In genomic region chr11:75499423-75500305, GRCh38 we compare ENCODE assay signal across 11 cellular contexts. TPM values are rescaled to one million over a fixed set of nuclear protein-coding genes. Genes with fewer than 3 reads are reported as not detected.
DNase-seq lines count a peak whose midpoint lies in the region; ATAC-seq and TF ChIP-seq lines count a peak whose summit lies in the region.
"Had no signal": no experiment of that assay in that cellular context is flagged by ENCODE, and none has a peak within 500 bp of the region (broad histone marks: within the 10 kb centered on the region; RNA-seq: fewer than 3 reads in every experiment).

No MANE protein-coding gene starts in this region.

- H3K27me3 ChIP-seq in left lung (no peaks in the 10 kb centered on the region), upper lobe of right lung (no peaks in the 10 kb centered on the region)

- ATAC-seq in left lung, result peak; percentile 67
- peak; percentile 55 for ATAC-seq in upper lobe of right lung

- DNase-seq in chondrocyte (ENCODE audit: low spot score) (no peak), left lung (no peak), upper lobe of right lung (no peak), head of caudate nucleus (no peak), HT-29 (ENCODE audit: low spot score) (no peak)
- no peak for DNase-seq in activated CD4-positive, alpha-beta T cell treated with anti-CD3 and anti-CD28 coated beads, Interleukin-2, amount 50 U/mL, for 4 hours
- DNase-seq: activated CD4-positive, alpha-beta T cell treated with anti-CD3 and anti-CD28 coated beads for 48 hours; endodermal cell; NCI-H2081 had no signal

- H3K27me3 Mint-ChIP-seq in chondrocyte (ENCODE audit: low read depth), result no peaks in the 10 kb centered on the region

- no peak overlapping the region for H3K4me3 Mint-ChIP-seq in chondrocyte (ENCODE audit: unreplicated experiment)
- H3K4me3 Mint-ChIP-seq: endodermal cell had no signal

- H3K27ac ChIP-seq in left lung (peak overlapping the region; percentile 13 to 18), upper lobe of right lung (peak overlapping the region; percentile 47)

- H3K36me3 Mint-ChIP-seq in chondrocyte (ENCODE audit: low read depth), result no peaks in the 10 kb centered on the region

- no peak for TF ChIP-seq CTCF in chondrocyte (IDR thresholded peaks at IDR 0.05)
- TF ChIP-seq CTCF in left lung (IDR thresholded peaks at IDR 0.05), result no peak
- no peak for TF ChIP-seq CTCF in upper lobe of right lung (IDR thresholded peaks at IDR 0.05)

- no peak for TF ChIP-seq EP300 in Ishikawa (IDR thresholded peaks at IDR 0.05; ENCODE audit: borderline replicate concordance)

- H3K27ac Mint-ChIP-seq in chondrocyte (ENCODE audit: unreplicated experiment), result peak overlapping the region; percentile 78
- H3K27ac Mint-ChIP-seq: endodermal cell had no signal

- no peak for TF ChIP-seq RAD21 in Ishikawa (IDR thresholded peaks at IDR 0.05; ENCODE audit: low read depth)

- H3K4me3 ChIP-seq in left lung, result no peak overlapping the region
- no peak overlapping the region for H3K4me3 ChIP-seq in upper lobe of right lung
- H3K4me3 ChIP-seq: skin epidermis had no signal

- H3K36me3 ChIP-seq in left lung (no peaks in the 10 kb centered on the region), upper lobe of right lung (no peaks in the 10 kb centered on the region)

- H3K4me1 Mint-ChIP-seq in chondrocyte (ENCODE audit: low read depth), result peaks cover 24% of the 10 kb centered on the region

- peaks cover 7 to 8% of the 10 kb centered on the region in 2 donors for H3K4me1 ChIP-seq in left lung
- H3K4me1 ChIP-seq in upper lobe of right lung, result peaks cover 14% of the 10 kb centered on the region

- H3K9me3 ChIP-seq in left lung, result no peaks in the 10 kb centered on the region
- H3K9me3 ChIP-seq in upper lobe of right lung, result no peaks in the 10 kb centered on the region

- intact Hi-C loops in left lung (cut with DNase I) (no loop called here), upper lobe of right lung (cut with DNase I) (no loop called here), head of caudate nucleus (cut with DNase I) (no loop called here)

- no peaks in the 10 kb centered on the region for H3K9me3 Mint-ChIP-seq in chondrocyte (ENCODE audit: low read depth)
- H3K9me3 Mint-ChIP-seq: endodermal cell had no signal

TF ChIP-seq in Ishikawa, 13 proteins besides CTCF, POLR2A, EP300 and RAD21:
- TF ChIP-seq USF1 (IDR thresholded peaks at IDR 0.05), result no peak
- TF ChIP-seq MAX (IDR thresholded peaks at IDR 0.05), result no peak
- no peak for TF ChIP-seq ZBTB7A (IDR thresholded peaks at IDR 0.05; ENCODE audit: low read depth)
- peak; percentile 72 for TF ChIP-seq TEAD4 (IDR thresholded peaks at IDR 0.05)
- TF ChIP-seq NFIC (IDR thresholded peaks at IDR 0.05), result peak; percentile 9; the same call in 1 of the 2 replicates
- TF ChIP-seq CREB1 (IDR thresholded peaks at IDR 0.05; ENCODE audit: low read depth), result no peak
- TF ChIP-seq REST (IDR thresholded peaks at IDR 0.05; ENCODE audit: low read depth), result no peak

RNA-seq across cellular contexts. Expression of gene GDPD5, which starts 26.1 kb away (rescaled TPM):
- total RNA-seq in chondrocyte, result 8.9 to 12.6 TPM (median 11.3 TPM) in 3 replicates
- total RNA-seq in left lung, result 10 to 100 TPM; 10.5 to 15.5 TPM
- 19.3 TPM for total RNA-seq in upper lobe of right lung
- 2.8 and 4.0 TPM in 2 replicates for total RNA-seq in HT-29 (2014; rRNA removed; shearing (Covaris generic))
